21 cellular contexts compared by ENCODE assay signal in the genomic region with DNA sequence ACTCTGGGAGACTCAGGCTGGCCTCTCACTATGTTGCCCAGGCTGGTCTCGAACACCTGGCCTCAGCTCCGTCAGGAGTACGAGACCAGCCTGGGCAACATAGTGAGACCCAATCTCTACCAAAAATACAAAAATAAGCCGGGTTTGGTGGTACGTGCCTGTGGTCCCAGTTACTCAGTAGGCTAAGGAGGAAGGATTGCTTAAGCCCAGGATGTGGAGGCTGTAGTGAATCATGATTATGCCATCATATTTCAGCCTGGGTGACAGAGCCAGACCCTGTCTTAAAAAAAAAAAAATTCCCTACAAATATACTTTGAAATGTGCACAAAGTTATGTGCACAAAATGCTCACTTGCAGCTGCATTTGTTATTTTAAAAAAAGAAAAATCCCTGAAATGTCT. TPM values are rescaled to one million over a fixed set of nuclear protein-coding genes. Genes with fewer than 3 reads are reported as not detected.
DNase-seq lines count a peak whose midpoint lies in the region; ATAC-seq and TF ChIP-seq lines count a peak whose summit lies in the region.
"Had no signal": no experiment of that assay in that cellular context is flagged by ENCODE, and none has a peak within 500 bp of the region (broad histone marks: within the 10 kb centered on the region; RNA-seq: fewer than 3 reads in every experiment).

No MANE protein-coding gene starts in this region.

- H3K27ac Mint-ChIP-seq in MCF 10A (ENCODE audit: low read depth, unreplicated experiment): no peak overlapping the region
- H3K27ac Mint-ChIP-seq: activated CD4-positive, alpha-beta T cell treated with anti-CD3 and anti-CD28 coated beads for 36 hours had no signal

- CTCF ChIA-PET in MCF 10A (lab: Yijun Ruan, JAX): interaction anchor here (0.7 kb wide), 1 partner anchor 449 kb away, joined by 5 read pairs; no protein-coding TSS in a partner anchor

- POLR2A ChIA-PET in MCF 10A (lab: Yijun Ruan, JAX): no interaction called here

- H3K36me3 Mint-ChIP-seq in MCF 10A (ENCODE audit: insufficient read depth, unreplicated experiment): no peaks in the 10 kb centered on the region

- no peaks in the 10 kb centered on the region for H3K27me3 ChIP-seq in breast epithelium
- no peaks in the 10 kb centered on the region for H3K27me3 ChIP-seq in RWPE2 (ENCODE audit: insufficient read depth, poor library complexity, severe bottlenecking)
- H3K27me3 ChIP-seq: transverse colon had no signal

- DNase-seq in MCF 10A (ENCODE audit: unreplicated experiment): peak; percentile 80
- DNase-seq in breast epithelium (ENCODE audit: low spot score in 2 of 2): no peak
- no peak for DNase-seq in RWPE2 (ENCODE audit: low spot score)
- peak; percentile 76 for DNase-seq in fibroblast of gingiva (ENCODE audit: low read depth)
- DNase-seq in stromal cell of bone marrow (ENCODE audit: low read depth): peak; percentile 81
- DNase-seq in head of caudate nucleus: no peak
- DNase-seq in SKM-1 treated with dmso at 0.1 percent for 144 hours (lab: John Stamatoyannopoulos, UW; ENCODE audit: unreplicated experiment): no peak
- DNase-seq: 8988T; activated CD4-positive, alpha-beta T cell treated with anti-CD3 and anti-CD28 coated beads for 36 hours; effector memory CD4-positive, alpha-beta T cell; foreskin melanocyte; left cardiac atrium; midbrain; NCI-H1105 treated with DMSO at 0.1 percent for 48 hours; OCI-M1; stimulated activated naive CD8-positive, alpha-beta T cell treated with anti-CD3 and anti-CD28 coated beads, Interleukin-15, Interleukin-2, amounts not matched to agents 100 U/mL and 50 U/mL, for 24 hours; transverse colon had no signal

- ATAC-seq in RWPE2 (ENCODE audit: low read depth) (peak; percentile 84), GM21447 (IDR thresholded peaks at IDR 0.05; ENCODE audit: unreplicated experiment) (no peak)
- ATAC-seq: activated CD4-positive, alpha-beta T cell treated with anti-CD3 and anti-CD28 coated beads for 36 hours; HCT116; left cardiac atrium; SK-N-SH treated with all-trans-retinoic acid at 6 μM for 48 hours; stimulated activated naive CD8-positive, alpha-beta T cell treated with anti-CD3 and anti-CD28 coated beads, Interleukin-15, Interleukin-2, amounts not matched to agents 100 U/mL and 50 U/mL, for 24 hours had no signal

- H3K36me3 ChIP-seq in breast epithelium: no peaks in the 10 kb centered on the region
- no peaks in the 10 kb centered on the region for H3K36me3 ChIP-seq in RWPE2 (ENCODE audit: low read depth)
- H3K36me3 ChIP-seq: transverse colon had no signal

- no TSS peak for BruUV-seq in MCF 10A (replicated peaks; lab: Mats Ljungman, UMichigan)

- H3K4me1 ChIP-seq in breast epithelium: no peaks in the 10 kb centered on the region
- H3K4me1 ChIP-seq in RWPE2 (ENCODE audit: insufficient read depth, poor library complexity, severe bottlenecking): peaks cover 24% of the 10 kb centered on the region

- H3K4me3 Mint-ChIP-seq in MCF 10A (ENCODE audit: unreplicated experiment): no peak overlapping the region
- H3K4me3 Mint-ChIP-seq: activated CD4-positive, alpha-beta T cell treated with anti-CD3 and anti-CD28 coated beads for 36 hours; central memory CD8-positive, alpha-beta T cell had no signal

- H3K4me3 ChIP-seq in breast epithelium: no peak overlapping the region
- no peak overlapping the region for H3K4me3 ChIP-seq in RWPE2 (ENCODE audit: severe bottlenecking)
- H3K4me3 ChIP-seq: transverse colon had no signal

- TF ChIP-seq POLR2A in breast epithelium (IDR thresholded peaks at IDR 0.05): no peak

- no peak overlapping the region for H3K27ac ChIP-seq in breast epithelium
- peak overlapping the region; percentile 65 for H3K27ac ChIP-seq in RWPE2 (ENCODE audit: poor library complexity, severe bottlenecking)
- H3K27ac ChIP-seq: transverse colon had no signal

- H3K9me3 Mint-ChIP-seq in MCF 10A (ENCODE audit: unreplicated experiment): no peaks in the 10 kb centered on the region
- H3K9me3 Mint-ChIP-seq: central memory CD8-positive, alpha-beta T cell had no signal

- intact Hi-C loops in MCF 10A (cut with micrococcal nuclease): no loop called here
- intact Hi-C loops in breast epithelium (cut with DNase I; ENCODE audit: low total_unique reads): no loop called here
- intact Hi-C loops in head of caudate nucleus (cut with DNase I): no loop called here

- H3K9me3 ChIP-seq in breast epithelium (no peaks in the 10 kb centered on the region), RWPE2 (ENCODE audit: severe bottlenecking) (no peaks in the 10 kb centered on the region)
- H3K9me3 ChIP-seq: transverse colon had no signal

- TF ChIP-seq CTCF in MCF 10A (IDR thresholded peaks at IDR 0.05; ENCODE audit: unreplicated experiment): no peak
- no peak for TF ChIP-seq CTCF in breast epithelium (IDR thresholded peaks at IDR 0.05)
- TF ChIP-seq CTCF in RWPE2 (IDR thresholded peaks at IDR 0.05; ENCODE audit: poor library complexity, severe bottlenecking): no peak

- peaks cover 9% of the 10 kb centered on the region for H3K4me1 Mint-ChIP-seq in MCF 10A (ENCODE audit: insufficient read depth, unreplicated experiment)
- H3K4me1 Mint-ChIP-seq: activated CD4-positive, alpha-beta T cell treated with anti-CD3 and anti-CD28 coated beads for 36 hours; central memory CD8-positive, alpha-beta T cell had no signal

- H3K27me3 Mint-ChIP-seq in MCF 10A (ENCODE audit: insufficient read depth, unreplicated experiment): no peaks in the 10 kb centered on the region

RNA-seq across cellular contexts. Expression of a gene that starts 26.3 kb away (rescaled TPM):
- total RNA-seq in MCF 10A (2022): 41.3 and 42.4 TPM in 2 replicates
- 10 to 100 TPM; 19.7 to 27.1 (median 25.9) TPM for total RNA-seq in breast epithelium

Comparison
In these comparisons a context has a peak if more than half of its experiments do, and no peak if none do; other contexts are left out.
1. DNase-seq: peak in MCF 10A (single experiment), fibroblast of gingiva (single experiment) and stromal cell of bone marrow (single experiment); none in breast epithelium (0 of 2), RWPE2 (single experiment), head of caudate nucleus (0 of 42) and SKM-1 treated with dmso at 0.1 percent for 144 hours (single experiment).